10 cellular contexts compared by ENCODE assay signal in genomic region chr2:156380117-156380645, GRCh38. TPM values are rescaled to one million over a fixed set of nuclear protein-coding genes. Genes with fewer than 3 reads are reported as not detected.
DNase-seq lines count a peak whose midpoint lies in the region; ATAC-seq and TF ChIP-seq lines count a peak whose summit lies in the region.
"Had no signal": no experiment of that assay in that cellular context is flagged by ENCODE, and none has a peak within 500 bp of the region (broad histone marks: within the 10 kb centered on the region; RNA-seq: fewer than 3 reads in every experiment).

No MANE protein-coding gene starts in this region.

- no peaks in the 10 kb centered on the region for H3K79me2 ChIP-seq in MM.1S (ENCODE audit: low read length)

- H4K20me1 ChIP-seq in MM.1S (ENCODE audit: insufficient read depth, low read length): no peaks in the 10 kb centered on the region

- H3K27me3 ChIP-seq in MM.1S (replicated peaks; ENCODE audit: insufficient read depth, low read length) (no peaks in the 10 kb centered on the region; the same call in 1 of the 2 replicates), ovary (no peaks in the 10 kb centered on the region), aorta (ENCODE audit: control insufficient read depth in 1 of 2, insufficient read depth in 2 of 2, low read length in 1 of 2) (no peaks in the 10 kb centered on the region)

- peaks cover 15% of the 10 kb centered on the region for H3K4me1 ChIP-seq in MM.1S (ENCODE audit: low read length)
- H3K4me1 ChIP-seq in ovary (ENCODE audit: insufficient read depth): no peaks in the 10 kb centered on the region
- H3K4me1 ChIP-seq in aorta (ENCODE audit: control insufficient read depth in 1 of 2, insufficient read depth in 2 of 2, low read length in 2 of 2): no peaks in the 10 kb centered on the region

- no peak overlapping the region for H2AFZ ChIP-seq in MM.1S (ENCODE audit: low read length)

- H3K36me3 ChIP-seq in MM.1S (replicated peaks; ENCODE audit: insufficient read depth, low read length): no peaks in the 10 kb centered on the region
- H3K36me3 ChIP-seq in ovary: no peaks in the 10 kb centered on the region
- H3K36me3 ChIP-seq in aorta (ENCODE audit: control insufficient read depth in 1 of 2, insufficient read depth in 2 of 2, low read length in 1 of 2): no peaks in the 10 kb centered on the region

- no peak for TF ChIP-seq POLR2A in ovary (IDR thresholded peaks at IDR 0.05)

- DNase-seq in activated naive CD4-positive, alpha-beta T cell treated with anti-CD3 and anti-CD28 coated beads, Interleukin-2, amount 50 U/mL, for 72 hours (ENCODE audit: low spot score in 2 of 2): no peak
- no peak for DNase-seq in activated naive CD4-positive, alpha-beta T cell treated with Interleukin-2 at 50 U/mL for 16 hours
- peak; percentile 83 for DNase-seq in MM.1S
- no peak for DNase-seq in stimulated activated naive CD8-positive, alpha-beta T cell treated with anti-CD3 and anti-CD28 coated beads, Interleukin-15, Interleukin-2, amounts not matched to agents 100 U/mL and 50 U/mL, for 24 hours
- no peak for DNase-seq in ovary
- no peak for DNase-seq in aorta
- DNase-seq: left cardiac atrium had no signal

- H3K27ac ChIP-seq in MM.1S (ENCODE audit: low read length) (no peak overlapping the region), ovary (no peak overlapping the region), aorta (ENCODE audit: low read depth in 1 of 2, low read length in 2 of 2) (no peak overlapping the region)

- peak overlapping the region; percentile 20; the same call in 1 of the 2 replicates for H3K4me2 ChIP-seq in MM.1S (ENCODE audit: low read depth, low read length)

- no peaks in the 10 kb centered on the region for H3K9me3 Mint-ChIP-seq in activated naive CD4-positive, alpha-beta T cell treated with anti-CD3 and anti-CD28 coated beads, Interleukin-2, amount 50 U/mL, for 72 hours

- H3K36me3 Mint-ChIP-seq in activated naive CD4-positive, alpha-beta T cell treated with anti-CD3 and anti-CD28 coated beads, Interleukin-2, amount 50 U/mL, for 72 hours: peaks cover 0 to 6% of the 10 kb centered on the region in 2 donors

- H3K9me2 ChIP-seq in MM.1S (replicated peaks; ENCODE audit: insufficient read depth, low read length): no peaks in the 10 kb centered on the region

- no peak overlapping the region for H3K4me3 ChIP-seq in MM.1S (ENCODE audit: low read length)
- no peak overlapping the region for H3K4me3 ChIP-seq in ovary
- no peak overlapping the region for H3K4me3 ChIP-seq in aorta (ENCODE audit: low read length in 2 of 2)

- peaks cover 14% of the 10 kb centered on the region for H3F3A ChIP-seq in MM.1S (ENCODE audit: insufficient read depth, low read length)

- peak; percentile 54 to 84 for ATAC-seq in activated naive CD4-positive, alpha-beta T cell treated with anti-CD3 and anti-CD28 coated beads, Interleukin-2, amount 50 U/mL, for 72 hours
- ATAC-seq in HG02852 (IDR thresholded peaks at IDR 0.05; ENCODE audit: unreplicated experiment) (peak; percentile 91), aorta (ENCODE audit: low FRiP score) (no peak)
- ATAC-seq in stimulated activated naive CD8-positive, alpha-beta T cell treated with anti-CD3 and anti-CD28 coated beads, Interleukin-15, Interleukin-2, amounts not matched to agents 100 U/mL and 50 U/mL, for 24 hours: peak; percentile 69
- no peak for ATAC-seq in activated CD4-positive, CD25-positive, alpha-beta regulatory T cell treated with anti-CD3 and anti-CD28 coated beads, Interleukin-2, amount 50 U/mL, for 24 hours
- ATAC-seq: left cardiac atrium, Right ventricle myocardium inferior had no signal

- H3K9ac ChIP-seq in MM.1S (ENCODE audit: low read length): no peak overlapping the region

- WGBS in ovary, 3 donors: 73 to 76% (median 75%) methylated on average over 1 of the region's 1 CpG
- WGBS in aorta, 2 donors: 24 to 57% methylated on average over 1 of the region's 1 CpG

- TF ChIP-seq EP300 in ovary (IDR thresholded peaks at IDR 0.05): no peak

- no peaks in the 10 kb centered on the region for H3K9me3 ChIP-seq in MM.1S (replicated peaks; ENCODE audit: insufficient read depth, low read length)
- no peaks in the 10 kb centered on the region for H3K9me3 ChIP-seq in ovary
- H3K9me3 ChIP-seq in aorta (ENCODE audit: control insufficient read depth, low read length): no peaks in the 10 kb centered on the region

- H3K27ac Mint-ChIP-seq in activated naive CD4-positive, alpha-beta T cell treated with anti-CD3 and anti-CD28 coated beads, Interleukin-2, amount 50 U/mL, for 72 hours: no peak overlapping the region

- TF ChIP-seq CTCF in MM.1S (IDR thresholded peaks at IDR 0.05; ENCODE audit: low read length) (no peak), ovary (IDR thresholded peaks at IDR 0.05) (no peak)

- intact Hi-C loops in ovary (cut with DNase I): no loop called here
- intact Hi-C loops in aorta (cut with DNase I): no loop called here

RNA-seq across cellular contexts. Expression of gene NR4A2, which starts 47.7 kb away (rescaled TPM):
- total RNA-seq in activated naive CD4-positive, alpha-beta T cell treated with anti-CD3 and anti-CD28 coated beads, Interleukin-2, amount 50 U/mL, for 72 hours: 100 to 1,000 TPM in 1 of 2 donors, 1 to 10 TPM in 1; 9.7 to 134 TPM
- total RNA-seq in ovary: 100 to 1,000 TPM in 2 of 7 donors, 10 to 100 TPM in 5; 12.2 to 259 (median 45.9) TPM
- 1 to 10 TPM; 4.4 to 8.0 TPM for polyA plus RNA-seq in ovary
- 10 to 100 TPM; 10.4 to 62.0 TPM for total RNA-seq in aorta
- 10 to 100 TPM in 1 of 2 donors, 1 to 10 TPM in 1; 5.8 to 29.2 TPM for polyA plus RNA-seq in aorta

RNA-seq across cellular contexts. Expression of gene GPD2, which starts 56.0 kb away (rescaled TPM):
- total RNA-seq in activated naive CD4-positive, alpha-beta T cell treated with anti-CD3 and anti-CD28 coated beads, Interleukin-2, amount 50 U/mL, for 72 hours: 10 to 100 TPM; 21.9 to 28.0 TPM
- total RNA-seq in ovary: 10 to 100 TPM; 22.2 to 61.7 (median 27.8) TPM
- 10 to 100 TPM in 1 of 2 donors, 1 to 10 TPM in 1; 6.7 to 13.8 TPM for polyA plus RNA-seq in ovary
- total RNA-seq in aorta: 10 to 100 TPM; 16.3 to 31.3 TPM
- 10 to 100 TPM in 1 of 2 donors, 1 to 10 TPM in 1; 3.9 to 11.5 TPM for polyA plus RNA-seq in aorta

Comparison
In these comparisons a context has a peak if more than half of its experiments do, and no peak if none do; other contexts are left out.
1. ATAC-seq: peak in activated naive CD4-positive, alpha-beta T cell treated with anti-CD3 and anti-CD28 coated beads, Interleukin-2, amount 50 U/mL, for 72 hours (2 of 2), HG02852 (single experiment) and stimulated activated naive CD8-positive, alpha-beta T cell treated with anti-CD3 and anti-CD28 coated beads, Interleukin-15, Interleukin-2, amounts not matched to agents 100 U/mL and 50 U/mL, for 24 hours (single experiment); none in aorta (single experiment) and activated CD4-positive, CD25-positive, alpha-beta regulatory T cell treated with anti-CD3 and anti-CD28 coated beads, Interleukin-2, amount 50 U/mL, for 24 hours (0 of 2).